Comparison of ENCODE assay signal across 25 cellular contexts in the genomic region with DNA sequence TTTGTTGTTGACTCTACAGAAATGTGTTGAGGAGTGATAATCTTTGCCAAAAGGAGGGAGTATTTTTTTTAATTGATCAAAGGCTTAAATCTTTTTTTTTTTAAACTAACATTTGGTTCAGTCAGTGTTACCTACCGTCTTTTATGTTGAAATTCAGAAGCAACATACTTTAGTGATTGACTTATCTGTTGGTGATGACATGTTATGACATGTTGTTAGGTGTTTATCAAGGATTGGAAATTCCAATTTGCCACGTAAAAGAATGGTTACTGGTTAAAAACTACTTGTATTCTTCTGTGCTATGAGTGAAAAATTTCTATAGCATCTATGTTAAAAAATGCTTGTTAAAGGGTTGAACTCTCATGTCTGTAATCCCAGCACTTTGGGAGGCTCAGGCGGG.
A peak's percentile ranks its signal among the peaks of the same experiment; 100 is the strongest.
DNase-seq lines count a peak whose midpoint lies in the region; ATAC-seq, FAIRE-seq and TF ChIP-seq lines count a peak whose summit lies in the region.
"Had no signal": no experiment of that assay in that cellular context is flagged by ENCODE, and none has a peak within 500 bp of the region (broad histone marks: within the 10 kb centered on the region; RNA-seq: fewer than 3 reads in every experiment).

No MANE protein-coding gene starts in this region.

- H3K27ac ChIP-seq in DND-41 (ENCODE audit: low read length), result no peak overlapping the region
- peak overlapping the region; percentile 52 for H3K27ac ChIP-seq in angular gyrus (ENCODE audit: low read depth, low read length)
- H3K27ac ChIP-seq in foreskin keratinocyte, result peak overlapping the region; percentile 90
- H3K27ac ChIP-seq in lower lobe of right lung, result no peak overlapping the region
- H3K27ac ChIP-seq: C4-2B, gastroesophageal sphincter, right atrium auricular region had no signal

- FAIRE-seq in A204.1 (lab: Jason Lieb, UNC) (peak; percentile 25), HTR-8/SVneo (lab: Jason Lieb, UNC) (no peak)

- H4K20me1 ChIP-seq in DND-41 (ENCODE audit: insufficient read depth, low read length), result no peaks in the 10 kb centered on the region

- ATAC-seq in DND-41 (ENCODE audit: insufficient read depth, low read depth) (no peak), foreskin keratinocyte (peak; percentile 57), lower lobe of right lung (no peak)
- ATAC-seq: activated CD4-positive, CD25-positive, alpha-beta regulatory T cell treated with anti-CD3 and anti-CD28 coated beads, Interleukin-2, amount 50 U/mL, for 24 hours; esophagus mucosa; gastroesophageal sphincter had no signal

- H3K4me1 ChIP-seq in DND-41 (ENCODE audit: insufficient read depth, low read length), result no peaks in the 10 kb centered on the region; the same call in 1 of the 2 replicates
- peaks cover 30% of the 10 kb centered on the region for H3K4me1 ChIP-seq in foreskin keratinocyte
- H3K4me1 ChIP-seq in lower lobe of right lung, result peaks cover 14% of the 10 kb centered on the region
- H3K4me1 ChIP-seq: gastroesophageal sphincter, right atrium auricular region had no signal

- H3K9me3 ChIP-seq in DND-41 (ENCODE audit: insufficient read depth, low read length, severe bottlenecking) (no peaks in the 10 kb centered on the region), lower lobe of right lung (no peaks in the 10 kb centered on the region)
- H3K9me3 ChIP-seq: gastroesophageal sphincter, right atrium auricular region, upper lobe of left lung had no signal

- peak overlapping the region; percentile 2; the same call in 1 of the 2 replicates for H3K4me2 ChIP-seq in DND-41 (ENCODE audit: insufficient read depth, low read length)

- H3K27me3 ChIP-seq in DND-41 (ENCODE audit: insufficient read depth, low read length, poor library complexity) (no peaks in the 10 kb centered on the region), foreskin keratinocyte (no peaks in the 10 kb centered on the region), lower lobe of right lung (ENCODE audit: low read depth) (no peaks in the 10 kb centered on the region)
- H3K27me3 ChIP-seq: gastroesophageal sphincter, right atrium auricular region, upper lobe of left lung had no signal

- no peak overlapping the region for H3K4me3 ChIP-seq in DND-41 (ENCODE audit: low read depth in 1 of 2, low read length in 2 of 2)
- H3K4me3 ChIP-seq in lower lobe of right lung, result no peak overlapping the region
- H3K4me3 ChIP-seq: gastroesophageal sphincter, right atrium auricular region, upper lobe of left lung had no signal

- H3K9ac ChIP-seq in DND-41 (ENCODE audit: low read depth, low read length), result no peak overlapping the region

- H3K36me3 ChIP-seq in DND-41 (ENCODE audit: insufficient read depth, low read length) (no peaks in the 10 kb centered on the region), lower lobe of right lung (no peaks in the 10 kb centered on the region)
- H3K36me3 ChIP-seq: gastroesophageal sphincter, right atrium auricular region, upper lobe of left lung had no signal

- TF ChIP-seq CTCF in DND-41 (IDR thresholded peaks at IDR 0.05; ENCODE audit: borderline replicate concordance, extremely low read depth, low read length, poor library complexity, severe bottlenecking) (no peak), foreskin keratinocyte (conservative IDR thresholded peaks at IDR 0.05) (no peak), lower lobe of right lung (IDR thresholded peaks at IDR 0.05) (no peak)

- DNase-seq in DND-41, result no peak
- DNase-seq in foreskin keratinocyte, result peak; percentile 79 to 90
- no peak for DNase-seq in lower lobe of right lung
- no peak for DNase-seq in HTR-8/SVneo (ENCODE audit: insufficient read length, low spot score)
- DNase-seq in NK-92 (lab: John Stamatoyannopoulos, UW; ENCODE audit: unreplicated experiment), result no peak
- DNase-seq in cerebellum (ENCODE audit: low spot score), result no peak
- DNase-seq: activated CD4-positive, alpha-beta memory T cell treated with anti-CD3 and anti-CD28 coated beads, Interleukin-2, amount 10 ng/mL, durations not matched to agents 7 days and 5 days; activated naive CD4-positive, alpha-beta T cell treated with Interleukin-2 at 50 U/mL for 16 hours; amygdala; cerebellar nuclear complex; DMS 273 treated with DMSO at 0.1 percent for 48 hours; effector CD8-positive, alpha-beta T cell; GOT3; islet precursor cell; NCI-H1694 treated with DMSO at 0.1 percent for 48 hours; SHP77; SW 1271; upper lobe of left lung had no signal

- no peak overlapping the region for H2AFZ ChIP-seq in DND-41 (ENCODE audit: low read depth, low read length)

- H3K79me2 ChIP-seq in DND-41 (ENCODE audit: insufficient read depth, low read length), result no peaks in the 10 kb centered on the region

- intact Hi-C loops in lower lobe of right lung (cut with DNase I), result no loop called here

Comparison
In these comparisons a context has a peak if more than half of its experiments do, and no peak if none do; other contexts are left out.
1. DNase-seq: peak in foreskin keratinocyte (2 of 2); none in DND-41 (single experiment), lower lobe of right lung (single experiment), HTR-8/SVneo (single experiment), NK-92 (single experiment) and cerebellum (single experiment).
2. H3K27ac ChIP-seq: peak in angular gyrus (single experiment) and foreskin keratinocyte (single experiment); none in DND-41 (single experiment) and lower lobe of right lung (single experiment).